In the genomic region with DNA sequence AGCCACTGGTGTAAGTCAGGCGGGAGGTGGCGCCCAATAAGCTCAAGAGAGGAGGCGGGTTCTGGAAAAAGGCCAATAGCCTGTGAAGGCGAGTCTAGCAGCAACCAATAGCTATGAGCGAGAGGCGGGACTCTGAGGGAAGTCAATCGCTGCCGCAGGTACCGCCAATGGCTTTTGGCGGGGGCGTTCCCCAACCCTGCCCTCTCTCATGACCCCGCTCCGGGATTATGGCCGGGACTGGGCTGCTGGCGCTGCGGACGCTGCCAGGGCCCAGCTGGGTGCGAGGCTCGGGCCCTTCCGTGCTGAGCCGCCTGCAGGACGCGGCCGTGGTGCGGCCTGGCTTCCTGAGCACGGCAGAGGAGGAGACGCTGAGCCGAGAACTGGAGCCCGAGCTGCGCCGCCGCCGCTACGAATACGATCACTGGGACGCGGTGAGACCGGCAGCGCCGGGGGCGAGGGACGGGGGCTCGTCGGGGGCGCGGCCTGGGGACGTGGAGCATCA, we compare ENCODE assay signal across 8 cellular contexts. TPM values are rescaled to one million over a fixed set of nuclear protein-coding genes. Genes with fewer than 3 reads are reported as not detected.
DNase-seq lines count a peak whose midpoint lies in the region; ATAC-seq and TF ChIP-seq lines count a peak whose summit lies in the region.

A gene with protein sequence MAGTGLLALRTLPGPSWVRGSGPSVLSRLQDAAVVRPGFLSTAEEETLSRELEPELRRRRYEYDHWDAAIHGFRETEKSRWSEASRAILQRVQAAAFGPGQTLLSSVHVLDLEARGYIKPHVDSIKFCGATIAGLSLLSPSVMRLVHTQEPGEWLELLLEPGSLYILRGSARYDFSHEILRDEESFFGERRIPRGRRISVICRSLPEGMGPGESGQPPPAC (plus strand): TSS at position 201 of the 502 bp plus-strand sequence. CDS start 27 bp downstream, at position 228.

- peak within 1 kb of the TSS; percentile 96 for H3K4me3 ChIP-seq in uterus

- peak; percentile 62 for ATAC-seq in GM18499 (IDR thresholded peaks at IDR 0.05; ENCODE audit: insufficient read depth, unreplicated experiment)
- peak; percentile 68 for ATAC-seq in HG02970 (IDR thresholded peaks at IDR 0.05; ENCODE audit: low FRiP score, unreplicated experiment)

- intact Hi-C loops in uterus (cut with DNase I; ENCODE audit: low total_unique reads), result no loop called here

- peak in 1 of 2 donors; percentile 69 for TF ChIP-seq POLR2A in uterus (IDR thresholded peaks at IDR 0.05)

- DNase-seq in NCI-H1930 (lab: John Stamatoyannopoulos, UW) (peak; percentile 95 to 96), T-helper 22 cell (ENCODE audit: low read depth) (peak; percentile 97), astrocyte of the hippocampus (ENCODE audit: low read depth, low spot score) (peak; percentile 100), hepatic stellate cell (ENCODE audit: low spot score) (peak; percentile 98), putamen (ENCODE audit: low spot score) (peak; percentile 100), uterus (peak; percentile 97 to 100)

- peak within 1 kb of the TSS; percentile 97 to 100 for H3K27ac ChIP-seq in uterus

- no peaks in the 10 kb centered on the region for H3K36me3 ChIP-seq in uterus

- H3K27me3 ChIP-seq in uterus, result no peaks in the 10 kb centered on the region

- peaks cover 0 to 9% of the 10 kb centered on the region in 2 donors for H3K4me1 ChIP-seq in uterus

- peak in 1 of 4 experiments; percentile 9 for TF ChIP-seq CTCF in uterus (IDR thresholded peaks at IDR 0.05)

- H3K9me3 ChIP-seq in uterus, result no peaks in the 10 kb centered on the region

RNA-seq across cellular contexts. Expression of the gene that starts here (rescaled TPM):
- 10 to 100 TPM; 17.4 to 84.8 (median 42.7) TPM for total RNA-seq in uterus

Comparison
In these comparisons a context has a peak if more than half of its experiments do, and no peak if none do; other contexts are left out.
1. Peak in every context shown above with its lines: DNase-seq, ATAC-seq, H3K4me3 ChIP-seq and H3K27ac ChIP-seq.